27 cellular contexts compared by ENCODE assay signal in the genomic region with DNA sequence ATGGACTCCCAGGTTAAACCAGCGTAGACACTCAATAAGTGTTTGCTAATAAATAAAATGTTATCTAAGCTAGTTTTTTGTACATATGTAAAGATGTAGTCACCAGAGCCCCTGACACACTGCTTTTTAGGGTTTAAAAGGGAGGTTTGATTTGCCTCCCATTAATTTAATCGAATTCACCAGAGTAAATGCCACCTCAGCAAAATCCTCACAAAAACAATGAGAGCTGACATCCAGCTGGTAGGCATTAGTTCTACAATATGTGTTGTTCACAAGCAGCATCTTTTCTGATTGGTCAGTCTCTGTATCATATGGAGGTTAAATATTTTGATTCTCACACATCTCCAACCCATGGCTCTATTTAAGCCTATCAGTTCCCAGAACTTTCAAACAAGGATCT.
"Had no signal": no experiment of that assay in that cellular context is flagged by ENCODE, and none has a peak within 500 bp of the region (broad histone marks: within the 10 kb centered on the region; RNA-seq: fewer than 3 reads in every experiment).

No MANE protein-coding gene starts in this region.

- H3K36me3 ChIP-seq: neural progenitor cell, ovary, spleen, stomach, thoracic aorta, thyroid gland, tibial nerve, upper lobe of left lung, vagina had no signal

- H3K79me2 ChIP-seq: parathyroid adenoma had no signal

- H3K9me3 ChIP-seq: ovary, psoas muscle, spleen, stomach, thoracic aorta, thyroid gland, tibial nerve, upper lobe of left lung, vagina had no signal

- H3K27me3 ChIP-seq: neural progenitor cell, ovary, spleen, stomach, thyroid gland, tibial nerve, upper lobe of left lung, vagina had no signal

- H3K27ac ChIP-seq: neural progenitor cell, ovary, parathyroid adenoma, psoas muscle, skin epidermis, spleen, stomach, thoracic aorta, thyroid gland, tibial nerve, upper lobe of left lung, vagina had no signal

- H2AFZ ChIP-seq: neural progenitor cell, parathyroid adenoma had no signal

- FAIRE-seq: urothelium cell line had no signal

- H3K9ac ChIP-seq: neural progenitor cell, parathyroid adenoma had no signal

- H3K4me1 ChIP-seq: parathyroid adenoma, psoas muscle, spleen, stomach, thyroid gland, tibial nerve, upper lobe of left lung, vagina had no signal

- H3K4me2 ChIP-seq: neural progenitor cell, smooth muscle cell had no signal

- DNase-seq: natural killer cell; occipital lobe; ovary; posterior cingulate gyrus; psoas muscle; right cardiac atrium; spleen; stimulated activated CD4-positive, alpha-beta T cell treated with anti-CD3 and anti-CD28 coated beads, Interleukin-12 subunit alpha, Interleukin-12 subunit beta, amount 100 ng/mL, for 4 hours; stimulated activated CD4-positive, alpha-beta T cell treated with anti-CD3 and anti-CD28 coated beads, Interleukin-2, amount 100 ng/mL, for 24 hours; stimulated activated CD4-positive, alpha-beta T cell treated with anti-CD3 and anti-CD28 coated beads, Interleukin-2, amount 100 ng/mL, for 48 hours; stimulated activated CD4-positive, alpha-beta T cell treated with anti-CD3 and anti-CD28 coated beads, Interleukin-4, amount 100 ng/mL, for 24 hours; stimulated activated naive B cell treated with anti-CD40 and anti-IgM and Interleukin-4, amounts not matched to agents 10 μg/mL and 1 μg/mL and 100 μg/mL, for 72 hours; stimulated activated naive CD4-positive, alpha-beta T cell treated with Interleukin-2 at 50 U/mL for 16 hours; stomach; thyroid gland; trophoblast cell; upper lobe of left lung had no signal

- ATAC-seq: natural killer cell; psoas muscle; right cardiac atrium; sciatic nerve; stimulated activated effector memory CD8-positive, alpha-beta T cell treated with anti-CD3 and anti-CD28 coated beads, Interleukin-12 subunit alpha, Interleukin-12 subunit beta, amount 100 ng/mL, for 72 hours; stimulated activated naive B cell treated with anti-CD40 and anti-IgM and Interleukin-4, amounts not matched to agents 10 μg/mL and 1 μg/mL and 100 μg/mL, for 72 hours had no signal

- H3K4me3 ChIP-seq: neural progenitor cell, ovary, psoas muscle, skin epidermis, smooth muscle cell, spleen, stomach, thoracic aorta, thyroid gland, tibial nerve, upper lobe of left lung, vagina had no signal
